ENCODE assay signal across 8 cellular contexts in the genomic region with DNA sequence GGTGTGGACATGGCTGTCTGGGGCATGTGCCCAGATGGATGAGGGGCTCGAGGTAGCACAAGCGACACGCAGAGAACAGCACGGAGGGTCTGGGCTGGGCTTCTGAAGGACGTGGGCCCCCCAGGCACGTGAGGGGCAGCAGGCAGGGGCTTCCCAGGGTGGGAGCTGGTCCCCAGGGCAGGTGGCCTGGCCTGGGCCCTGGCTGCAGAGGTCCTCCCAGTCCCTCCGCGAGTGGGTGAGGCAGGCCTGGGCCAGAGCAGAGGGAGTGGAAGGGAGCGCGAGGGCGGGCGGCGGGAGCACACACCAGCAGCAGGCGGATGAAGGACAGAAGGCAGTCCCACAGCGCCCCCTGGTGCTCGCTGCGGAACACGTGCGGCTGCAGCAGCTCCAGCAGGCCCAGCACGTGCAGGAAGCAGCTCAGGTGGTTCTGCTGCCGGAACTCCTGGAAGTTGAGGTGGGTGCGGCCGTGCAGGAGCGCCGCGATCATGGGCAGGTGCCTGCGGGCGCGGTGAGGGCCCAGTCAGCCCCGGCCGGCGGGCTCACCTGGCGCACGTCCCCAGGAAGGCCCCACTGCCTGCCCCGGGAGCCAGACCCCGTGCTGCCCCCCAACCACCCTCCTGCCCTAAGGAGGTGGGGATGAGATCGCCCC. TPM values are rescaled to one million over a fixed set of nuclear protein-coding genes. Genes with fewer than 3 reads are reported as not detected.
DNase-seq lines count a peak whose midpoint lies in the region; ATAC-seq and TF ChIP-seq lines count a peak whose summit lies in the region.

No MANE protein-coding gene starts in this region.

- peaks cover 3% of the 10 kb centered on the region for H3K4me1 Mint-ChIP-seq in activated CD4-positive, alpha-beta memory T cell treated with anti-CD3 and anti-CD28 coated beads for 36 hours (ENCODE audit: low read depth)

- H3K4me3 Mint-ChIP-seq in activated CD4-positive, alpha-beta memory T cell treated with anti-CD3 and anti-CD28 coated beads for 36 hours, result no peak overlapping the region

- no peaks in the 10 kb centered on the region for H3K27me3 ChIP-seq in HL-60 (ENCODE audit: insufficient read depth, poor library complexity, severe bottlenecking)

- H3K27ac Mint-ChIP-seq in activated CD4-positive, alpha-beta memory T cell treated with anti-CD3 and anti-CD28 coated beads for 36 hours, result no peak overlapping the region

- peaks cover 2% of the 10 kb centered on the region for H3K36me3 Mint-ChIP-seq in activated CD4-positive, alpha-beta memory T cell treated with anti-CD3 and anti-CD28 coated beads for 36 hours

- no peak for TF ChIP-seq POLR2A in lower leg skin (IDR thresholded peaks at IDR 0.05)

- no peaks in the 10 kb centered on the region for H3K9me3 Mint-ChIP-seq in activated CD4-positive, alpha-beta memory T cell treated with anti-CD3 and anti-CD28 coated beads for 36 hours

- no peaks in the 10 kb centered on the region for H3K27me3 Mint-ChIP-seq in activated CD4-positive, alpha-beta memory T cell treated with anti-CD3 and anti-CD28 coated beads for 36 hours

- ATAC-seq in HG03520 (IDR thresholded peaks at IDR 0.05; ENCODE audit: unreplicated experiment), result no peak

- H3K27ac ChIP-seq in HL-60 (replicated peaks), result no peak overlapping the region; the same call in none of the 2 replicates

- CTCF ChIA-PET in activated CD4-positive, alpha-beta memory T cell treated with anti-CD3 and anti-CD28 coated beads for 36 hours (lab: Charles Lee), result interaction anchor here (0.6 to 1.8 kb wide), 29 partner anchors 8 to 900 kb away, joined by 3 to 12 read pairs (median 3); partner anchors contain the start of gene TMEM184A

- TF ChIP-seq CTCF in HL-60 (IDR thresholded peaks at IDR 0.05; ENCODE audit: insufficient read depth, low read length) (peak; percentile 66), lower leg skin (IDR thresholded peaks at IDR 0.05) (peak in 1 of 3 donors; percentile 75)

- H3K4me3 ChIP-seq in HL-60 (replicated peaks; ENCODE audit: insufficient read depth, low read length) (no peak overlapping the region), lower leg skin (ENCODE audit: low read depth, poor library complexity, severe bottlenecking) (no peak overlapping the region)

- POLR2A ChIA-PET in activated CD4-positive, alpha-beta memory T cell treated with anti-CD3 and anti-CD28 coated beads for 36 hours (lab: Charles Lee), result no interaction called here

- WGBS in lower leg skin, 2 donors, result 17 to 22% methylated on average over 18 to 26 of the region's 37 CpGs

- intact Hi-C loops in activated CD4-positive, alpha-beta memory T cell treated with anti-CD3 and anti-CD28 coated beads for 36 hours (cut with micrococcal nuclease), result loop anchor here (1.0 kb wide), 1 partner anchor 57 kb away; no protein-coding TSS in a partner anchor
- intact Hi-C loops in lower leg skin (cut with DNase I; ENCODE audit: low total_unique reads), result loop anchor here (5.0 to 10.0 kb wide), 2 partner anchors 42 to 249 kb away; no protein-coding TSS in a partner anchor

- DNase-seq in DMS153 (lab: John Stamatoyannopoulos, UW) (peak; percentile 88), HL-60 (ENCODE audit: low read depth in 1 of 2, low spot score in 1 of 2) (peak; percentile 85 to 86), NCI-H82 (lab: John Stamatoyannopoulos, UW) (peak; percentile 91), dermis blood vessel endothelial cell (peak; percentile 92), lower leg skin (ENCODE audit: low spot score in 2 of 2) (peak; percentile 81 to 97)
- peak; percentile 91 for DNase-seq in activated CD4-positive, alpha-beta memory T cell treated with anti-CD3 and anti-CD28 coated beads for 36 hours
- peak; percentile 67 to 79 (median 73) for DNase-seq in stimulated activated CD4-positive, alpha-beta T cell treated with anti-CD3 and anti-CD28 coated beads, TNF-alpha, amount 100 ng/mL, for 4 hours (ENCODE audit: low read depth in 3 of 3)

RNA-seq across cellular contexts. Expression of gene MICALL2, which starts 14.7 kb away (rescaled TPM):
- total RNA-seq in activated CD4-positive, alpha-beta memory T cell treated with anti-CD3 and anti-CD28 coated beads for 36 hours, result 1 to 10 TPM; 4.3 to 6.0 TPM
- total RNA-seq in dermis blood vessel endothelial cell (14.4 and 19.1 TPM in 2 replicates), lower leg skin (10 to 100 TPM; 10.4 to 17.0 (median 14.0) TPM)

RNA-seq across cellular contexts. Expression of gene INTS1, which starts 30.2 kb away (rescaled TPM):
- total RNA-seq in activated CD4-positive, alpha-beta memory T cell treated with anti-CD3 and anti-CD28 coated beads for 36 hours, result 10 to 100 TPM; 86.4 to 92.5 TPM
- total RNA-seq in dermis blood vessel endothelial cell (44.6 and 80.1 TPM in 2 replicates), lower leg skin (10 to 100 TPM; 45.9 to 70.6 (median 60.3) TPM)

RNA-seq across cellular contexts. Expression of gene MAFK, which starts 56.5 kb away (rescaled TPM):
- 10 to 100 TPM; 34.9 to 36.1 TPM for total RNA-seq in activated CD4-positive, alpha-beta memory T cell treated with anti-CD3 and anti-CD28 coated beads for 36 hours
- total RNA-seq in dermis blood vessel endothelial cell (34.7 and 42.9 TPM in 2 replicates), lower leg skin (10 to 100 TPM; 47.7 to 72.8 (median 52.3) TPM)
